Comparison of ENCODE assay signal across 8 cellular contexts in genomic region chr1:8671313-8671917, GRCh38.
A peak's percentile ranks its signal among the peaks of the same experiment; 100 is the strongest.
DNase-seq lines count a peak whose midpoint lies in the region; ATAC-seq, FAIRE-seq and TF ChIP-seq lines count a peak whose summit lies in the region.

No MANE protein-coding gene starts in this region.

- DNase-seq in A172 (ENCODE audit: low spot score) (peak; percentile 28), GM06990 (ENCODE audit: extremely low read depth, insufficient read length) (no peak), NCI-H2196 treated with DMSO at 0.1 percent for 48 hours (lab: John Stamatoyannopoulos, UW; ENCODE audit: unreplicated experiment) (peak; percentile 30), GM12878 (ENCODE audit: low read depth, low spot score) (no peak), iPS DF 4.7 (ENCODE audit: extremely low read depth, low spot score) (peak; percentile 16), spleen (no peak)

- BruUV-seq in GM12878 (replicated peaks; lab: Mats Ljungman, UMichigan) = no TSS peak

- POLR2A ChIA-PET in GM12878 (lab: Charles Lee) = interaction anchor here (1.2 to 2.0 kb wide), 5 partner anchors 14 to 109 kb away, joined by 3 to 9 read pairs (median 7); no protein-coding TSS in a partner anchor

- TF ChIP-seq EP300 in GM12878 (IDR thresholded peaks at IDR 0.05; ENCODE audit: borderline replicate concordance in 1 of 2, control insufficient read depth in 1 of 2, low read depth in 2 of 2, low read length in 2 of 2) = no peak

- 22% methylated on average over 8 of the region's 8 CpGs for WGBS in GM12878 (ENCODE audit: insufficient coverage, insufficient replicate concordance, low lambda C conversion rate, missing lambda C conversion rate)
- WGBS in spleen, 5 donors = 33 to 36% (median 34%) methylated on average over 8 of the region's 8 CpGs

- no peak overlapping the region for H3K9ac ChIP-seq in GM12878 (ENCODE audit: control insufficient read depth, insufficient read depth, low read length)

- H2AFZ ChIP-seq in GM12878 (ENCODE audit: control insufficient read depth, low read depth, low read length) = no peak overlapping the region

- H3K9me3 ChIP-seq in GM12878 (replicated peaks; ENCODE audit: control insufficient read depth, insufficient read depth, low read length) (no peaks in the 10 kb centered on the region), spleen (no peaks in the 10 kb centered on the region)

- peaks cover 31% of the 10 kb centered on the region for H3K4me1 ChIP-seq in GM12878 (ENCODE audit: control insufficient read depth, insufficient read depth, low read length)
- peaks cover 31 to 85% (median 53%) of the 10 kb centered on the region in 6 donors for H3K4me1 ChIP-seq in spleen

- no peaks in the 10 kb centered on the region for H4K20me1 ChIP-seq in GM12878 (ENCODE audit: control insufficient read depth, insufficient read depth)

- in situ Hi-C loops in GM12878 (cut with MboI) = loop anchor here (5.0 kb wide), 1 partner anchor 109 kb away; no protein-coding TSS in a partner anchor

- TF ChIP-seq RAD21 in GM12878 (IDR thresholded peaks at IDR 0.05; ENCODE audit: insufficient read depth, low read depth, low read length) = peak; percentile 94

- H3K4me2 ChIP-seq in GM12878 (ENCODE audit: control insufficient read depth, insufficient read depth) = no peak overlapping the region

- CTCF ChIA-PET in GM12878 (lab: Yijun Ruan, JAX) = interaction anchor here (0.6 to 7.0 kb wide), 33 partner anchors 9 to 297 kb away, joined by 3 to 181 read pairs (median 8); no protein-coding TSS in a partner anchor

- TF ChIP-seq CTCF in GM06990 (IDR thresholded peaks at IDR 0.05; ENCODE audit: insufficient read depth, low read length, poor library complexity, severe bottlenecking) (peak; percentile 79), GM12878 (IDR thresholded peaks at IDR 0.05 in 2 of 3, conservative IDR thresholded peaks at IDR 0.05 in 1 of 3; ENCODE audit: control insufficient read depth in 2 of 3, extremely low read depth in 1 of 3, insufficient read depth in 1 of 3, low read depth in 3 of 3, low read length in 3 of 3) (peak; percentile 76 to 80 (median 79)), spleen (IDR thresholded peaks at IDR 0.05 in 8 of 11, conservative IDR thresholded peaks at IDR 0.05 in 3 of 11) (peak; percentile 61 to 83 (median 78))

- H3K4me3 ChIP-seq in GM06990 (replicated peaks; ENCODE audit: low read depth, low read length) (no peak overlapping the region), GM12878 (no peak overlapping the region), spleen (no peak overlapping the region)

- intact Hi-C loops in GM12878 (cut with micrococcal nuclease; ENCODE audit: unreplicated experiment) (loop anchor here (1.0 to 2.0 kb wide), 3 partner anchors 29 to 110 kb away; no protein-coding TSS in a partner anchor), spleen (cut with DNase I; ENCODE audit: low total_unique reads) (loop anchor here (5.0 kb wide), 1 partner anchor 109 kb away; no protein-coding TSS in a partner anchor)

- peak; percentile 38 for FAIRE-seq in GM12878 (lab: Jason Lieb, UNC)

- ATAC-seq in GM12878 (0 out of 3 replicates have a peak, but pooled peaks have one; percentile 24), GM19324 (IDR thresholded peaks at IDR 0.05; ENCODE audit: low FRiP score, unreplicated experiment) (no peak), GM18861 (IDR thresholded peaks at IDR 0.05; ENCODE audit: unreplicated experiment) (no peak)

- no peaks in the 10 kb centered on the region for H3K36me3 ChIP-seq in GM06990 (ENCODE audit: control insufficient read depth, insufficient read depth, low read length)
- H3K36me3 ChIP-seq in GM12878 (ENCODE audit: control insufficient read depth in 2 of 2, insufficient read depth in 2 of 2, low read length in 1 of 2) = no peaks in the 10 kb centered on the region; a peak in 1 of 4 replicates
- H3K36me3 ChIP-seq in spleen = no peaks in the 10 kb centered on the region

- TF ChIP-seq POLR2A in GM12878 (IDR thresholded peaks at IDR 0.05; ENCODE audit: low read depth, low read length) (no peak), spleen (IDR thresholded peaks at IDR 0.05) (no peak)

- SMC1A ChIA-PET in GM12878 (lab: Charles Lee; ENCODE audit: uncharacterized antibody, unreplicated experiment) = interaction anchor here (0.7 to 20.2 kb wide), 31 partner anchors 8 to 321 kb away, joined by 3 to 587 read pairs (median 4); no protein-coding TSS in a partner anchor

- peaks cover 58% of the 10 kb centered on the region for H3K79me2 ChIP-seq in GM12878 (ENCODE audit: control insufficient read depth, insufficient read depth, low read length)

- no peaks in the 10 kb centered on the region for H3K27me3 ChIP-seq in GM06990 (replicated peaks; ENCODE audit: control insufficient read depth, insufficient read depth, low read length)
- no peaks in the 10 kb centered on the region for H3K27me3 ChIP-seq in GM12878 (replicated peaks in 1 of 2; ENCODE audit: control insufficient read depth in 2 of 2, insufficient read depth in 2 of 2, low read length in 1 of 2)
- H3K27me3 ChIP-seq in spleen (replicated peaks in 1 of 7) = no peaks in the 10 kb centered on the region

- RAD21 ChIA-PET in GM12878 (lab: Charles Lee; ENCODE audit: unreplicated experiment) = interaction anchor here (0.6 to 19.8 kb wide), 18 partner anchors 9 to 178 kb away, joined by 3 to 384 read pairs (median 6); no protein-coding TSS in a partner anchor

- H3K27ac ChIP-seq in GM12878 (ENCODE audit: control insufficient read depth, insufficient read depth) (no peak overlapping the region), spleen (no peak overlapping the region)

TF ChIP-seq in GM12878, 131 proteins besides CTCF, POLR2A, EP300 and RAD21 (continues in another document):
- TF ChIP-seq E4F1 (IDR thresholded peaks at IDR 0.05; ENCODE audit: borderline replicate concordance, partially characterized antibody) (no peak), RBBP5 (conservative IDR thresholded peaks at IDR 0.05) (no peak), RUNX3 (IDR thresholded peaks at IDR 0.05; ENCODE audit: low read length) (0 out of 2 replicates have a peak, but pooled peaks have one; percentile 24), E2F4 (IDR thresholded peaks at IDR 0.05; ENCODE audit: low read depth, low read length) (no peak), ZNF384 (IDR thresholded peaks at IDR 0.05; ENCODE audit: borderline replicate concordance, low read depth, low read length) (no peak), EED (IDR thresholded peaks at IDR 0.05; ENCODE audit: low read depth) (0 out of 2 replicates have a peak, but pooled peaks have one; percentile 29), MYB (IDR thresholded peaks at IDR 0.05; ENCODE audit: borderline replicate concordance, low read depth, low read length) (no peak), NRF1 (conservative IDR thresholded peaks at IDR 0.05; ENCODE audit: low read depth, low read length) (no peak), YY1 (IDR thresholded peaks at IDR 0.05; ENCODE audit: low read depth, low read length) (0 out of 2 replicates have a peak, but pooled peaks have one; percentile 48), FOXM1 (IDR thresholded peaks at IDR 0.05; ENCODE audit: low read depth, low read length) (no peak), SMC3 (IDR thresholded peaks at IDR 0.05; ENCODE audit: borderline replicate concordance, low read length) (peak; percentile 88), SKIL (IDR thresholded peaks at IDR 0.05; ENCODE audit: low read depth, poor library complexity, severe bottlenecking) (peak; percentile 35), SUPT20H (IDR thresholded peaks at IDR 0.05; ENCODE audit: borderline replicate concordance, control insufficient read depth, low read depth, low read length) (no peak), RB1 (IDR thresholded peaks at IDR 0.05; ENCODE audit: borderline replicate concordance) (peak; percentile 48; the same call in 1 of the 2 replicates), SUZ12 (IDR thresholded peaks at IDR 0.05; ENCODE audit: unreplicated experiment) (no peak)

Comparison
In these comparisons a context has a peak if more than half of its experiments do, and no peak if none do; other contexts are left out.
1. DNase-seq: peak in A172 (single experiment), NCI-H2196 treated with DMSO at 0.1 percent for 48 hours (single experiment) and iPS DF 4.7 (single experiment); none in GM06990 (single experiment), GM12878 (single experiment) and spleen (single experiment).
2. Peak in every context shown above with its lines, with median percentiles within 50 percentile points of each other: CTCF ChIP-seq.